Comparison of ENCODE assay signal across 1 cellular context in genomic region chr12:124745891-124746570, GRCh38.
TF ChIP-seq lines count a peak whose summit lies in the region.

No MANE protein-coding gene starts in this region.

TF ChIP-seq in HepG2, 621 proteins besides CTCF, POLR2A, EP300 and RAD21 (continued from another document and continues in another):
- TF ChIP-seq, protein P1, sequence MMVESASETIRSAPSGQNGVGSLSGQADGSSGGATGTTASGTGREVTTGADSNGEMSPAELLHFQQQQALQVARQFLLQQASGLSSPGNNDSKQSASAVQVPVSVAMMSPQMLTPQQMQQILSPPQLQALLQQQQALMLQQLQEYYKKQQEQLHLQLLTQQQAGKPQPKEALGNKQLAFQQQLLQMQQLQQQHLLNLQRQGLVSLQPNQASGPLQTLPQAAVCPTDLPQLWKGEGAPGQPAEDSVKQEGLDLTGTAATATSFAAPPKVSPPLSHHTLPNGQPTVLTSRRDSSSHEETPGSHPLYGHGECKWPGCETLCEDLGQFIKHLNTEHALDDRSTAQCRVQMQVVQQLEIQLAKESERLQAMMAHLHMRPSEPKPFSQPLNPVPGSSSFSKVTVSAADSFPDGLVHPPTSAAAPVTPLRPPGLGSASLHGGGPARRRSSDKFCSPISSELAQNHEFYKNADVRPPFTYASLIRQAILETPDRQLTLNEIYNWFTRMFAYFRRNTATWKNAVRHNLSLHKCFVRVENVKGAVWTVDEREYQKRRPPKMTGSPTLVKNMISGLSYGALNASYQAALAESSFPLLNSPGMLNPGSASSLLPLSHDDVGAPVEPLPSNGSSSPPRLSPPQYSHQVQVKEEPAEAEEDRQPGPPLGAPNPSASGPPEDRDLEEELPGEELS (CRISPR knock-in tag; IDR thresholded peaks at IDR 0.05) = peak; percentile 85
- no peak for TF ChIP-seq SMAD3 (CRISPR knock-in tag; IDR thresholded peaks at IDR 0.05)
- TF ChIP-seq U2AF2 (IDR thresholded peaks at IDR 0.05; ENCODE audit: low read depth, low read length) = no peak
- TF ChIP-seq, protein P2, sequence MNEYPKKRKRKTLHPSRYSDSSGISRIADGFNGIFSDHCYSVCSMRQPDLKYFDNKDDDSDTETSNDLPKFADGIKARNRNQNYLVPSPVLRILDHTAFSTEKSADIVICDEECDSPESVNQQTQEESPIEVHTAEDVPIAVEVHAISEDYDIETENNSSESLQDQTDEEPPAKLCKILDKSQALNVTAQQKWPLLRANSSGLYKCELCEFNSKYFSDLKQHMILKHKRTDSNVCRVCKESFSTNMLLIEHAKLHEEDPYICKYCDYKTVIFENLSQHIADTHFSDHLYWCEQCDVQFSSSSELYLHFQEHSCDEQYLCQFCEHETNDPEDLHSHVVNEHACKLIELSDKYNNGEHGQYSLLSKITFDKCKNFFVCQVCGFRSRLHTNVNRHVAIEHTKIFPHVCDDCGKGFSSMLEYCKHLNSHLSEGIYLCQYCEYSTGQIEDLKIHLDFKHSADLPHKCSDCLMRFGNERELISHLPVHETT (CRISPR knock-in tag; conservative IDR thresholded peaks at IDR 0.05) = no peak
- TF ChIP-seq ZNF263 (CRISPR knock-in tag; IDR thresholded peaks at IDR 0.05) = no peak
- no peak for TF ChIP-seq YEATS2 (CRISPR knock-in tag; IDR thresholded peaks at IDR 0.05; ENCODE audit: borderline replicate concordance)
- no peak for TF ChIP-seq SMYD3 (CRISPR knock-in tag; IDR thresholded peaks at IDR 0.05)
- TF ChIP-seq MXD4 (CRISPR knock-in tag; IDR thresholded peaks at IDR 0.05) = no peak
- no peak for TF ChIP-seq ZFAT (CRISPR knock-in tag; conservative IDR thresholded peaks at IDR 0.05)
- no peak for TF ChIP-seq ZNF605 (CRISPR knock-in tag; IDR thresholded peaks at IDR 0.05)
- no peak for TF ChIP-seq ZSCAN30 (CRISPR knock-in tag; IDR thresholded peaks at IDR 0.05)
- no peak for TF ChIP-seq HOXA5 (CRISPR knock-in tag; IDR thresholded peaks at IDR 0.05)
- no peak for TF ChIP-seq ZNF234 (CRISPR knock-in tag; conservative IDR thresholded peaks at IDR 0.05)
- no peak for TF ChIP-seq MLLT10 (CRISPR knock-in tag; IDR thresholded peaks at IDR 0.05)
- peak; percentile 77 for TF ChIP-seq ETV5 (CRISPR knock-in tag; IDR thresholded peaks at IDR 0.05; ENCODE audit: borderline replicate concordance)
- no peak for TF ChIP-seq NFIC (IDR thresholded peaks at IDR 0.05; ENCODE audit: low read length)
- TF ChIP-seq NR3C1 (CRISPR knock-in tag; IDR thresholded peaks at IDR 0.05) = no peak
- no peak for TF ChIP-seq ZNF260 (CRISPR knock-in tag; IDR thresholded peaks at IDR 0.05; ENCODE audit: borderline replicate concordance, low read depth)
- no peak for TF ChIP-seq ZMAT3 (CRISPR knock-in tag; conservative IDR thresholded peaks at IDR 0.05)
- no peak for TF ChIP-seq ZNF17 (CRISPR knock-in tag; IDR thresholded peaks at IDR 0.05)
- TF ChIP-seq HNRNPH1 (optimal IDR thresholded peaks at IDR 0.05; ENCODE audit: low read depth, low read length) = no peak
- no peak for TF ChIP-seq ARNT2 (CRISPR knock-in tag; IDR thresholded peaks at IDR 0.05; ENCODE audit: low read depth)
- no peak for TF ChIP-seq MEF2D (CRISPR knock-in tag; IDR thresholded peaks at IDR 0.05)
- TF ChIP-seq ZNF574 (CRISPR knock-in tag; IDR thresholded peaks at IDR 0.05) = peak; percentile 15; the same call in 1 of the 2 replicates
- peak; percentile 65; the same call in 1 of the 2 replicates for TF ChIP-seq ZMYM2 (CRISPR knock-in tag; IDR thresholded peaks at IDR 0.05)
- TF ChIP-seq ZNF121 (CRISPR knock-in tag; IDR thresholded peaks at IDR 0.05) = no peak
- TF ChIP-seq, protein P3, sequence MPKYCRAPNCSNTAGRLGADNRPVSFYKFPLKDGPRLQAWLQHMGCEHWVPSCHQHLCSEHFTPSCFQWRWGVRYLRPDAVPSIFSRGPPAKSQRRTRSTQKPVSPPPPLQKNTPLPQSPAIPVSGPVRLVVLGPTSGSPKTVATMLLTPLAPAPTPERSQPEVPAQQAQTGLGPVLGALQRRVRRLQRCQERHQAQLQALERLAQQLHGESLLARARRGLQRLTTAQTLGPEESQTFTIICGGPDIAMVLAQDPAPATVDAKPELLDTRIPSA (CRISPR knock-in tag; IDR thresholded peaks at IDR 0.05; ENCODE audit: borderline replicate concordance) = no peak
- TF ChIP-seq, protein P4, sequence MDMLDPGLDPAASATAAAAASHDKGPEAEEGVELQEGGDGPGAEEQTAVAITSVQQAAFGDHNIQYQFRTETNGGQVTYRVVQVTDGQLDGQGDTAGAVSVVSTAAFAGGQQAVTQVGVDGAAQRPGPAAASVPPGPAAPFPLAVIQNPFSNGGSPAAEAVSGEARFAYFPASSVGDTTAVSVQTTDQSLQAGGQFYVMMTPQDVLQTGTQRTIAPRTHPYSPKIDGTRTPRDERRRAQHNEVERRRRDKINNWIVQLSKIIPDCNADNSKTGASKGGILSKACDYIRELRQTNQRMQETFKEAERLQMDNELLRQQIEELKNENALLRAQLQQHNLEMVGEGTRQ (IDR thresholded peaks at IDR 0.05; ENCODE audit: low read depth, low read length) = peak; percentile 42; the same call in 1 of the 2 replicates
- TF ChIP-seq, protein P4 (CRISPR knock-in tag; IDR thresholded peaks at IDR 0.05; ENCODE audit: borderline replicate concordance) = peak; percentile 62; the same call in 1 of the 2 replicates
- no peak for TF ChIP-seq ZNF468 (CRISPR knock-in tag; IDR thresholded peaks at IDR 0.05)
- no peak for TF ChIP-seq FOXK1 (CRISPR knock-in tag; IDR thresholded peaks at IDR 0.05; ENCODE audit: borderline replicate concordance, low read depth)
- TF ChIP-seq ZNF326 (CRISPR knock-in tag; IDR thresholded peaks at IDR 0.05; ENCODE audit: borderline replicate concordance) = no peak
- no peak for TF ChIP-seq ATF4 (CRISPR knock-in tag; IDR thresholded peaks at IDR 0.05)
- 0 out of 2 replicates have a peak, but pooled peaks have one; percentile 5 for TF ChIP-seq ZC3H4 (CRISPR knock-in tag; IDR thresholded peaks at IDR 0.05; ENCODE audit: borderline replicate concordance)
- peak; percentile 96 for TF ChIP-seq HNRNPL (IDR thresholded peaks at IDR 0.05; ENCODE audit: low read depth, low read length)
- TF ChIP-seq IKZF1 (IDR thresholded peaks at IDR 0.05) = no peak
- no peak for TF ChIP-seq PHF8 (CRISPR knock-in tag; IDR thresholded peaks at IDR 0.05)
- no peak for TF ChIP-seq ZKSCAN5 (CRISPR knock-in tag; IDR thresholded peaks at IDR 0.05)
- TF ChIP-seq ESRRA (CRISPR knock-in tag; IDR thresholded peaks at IDR 0.05; ENCODE audit: low read depth) = 0 out of 2 replicates have a peak, but pooled peaks have one; percentile 31
- no peak for TF ChIP-seq CC2D1A (CRISPR knock-in tag; IDR thresholded peaks at IDR 0.05)
- TF ChIP-seq SIX1 (CRISPR knock-in tag; IDR thresholded peaks at IDR 0.05; ENCODE audit: borderline replicate concordance) = peak; percentile 78; the same call in 1 of the 2 replicates
- TF ChIP-seq PHF21A (CRISPR knock-in tag; IDR thresholded peaks at IDR 0.05) = peak; percentile 75
- no peak for TF ChIP-seq AKAP8 (CRISPR knock-in tag; IDR thresholded peaks at IDR 0.05)
- no peak for TF ChIP-seq ZSCAN12 (CRISPR knock-in tag; IDR thresholded peaks at IDR 0.05)
- TF ChIP-seq ZNF7 (CRISPR knock-in tag; IDR thresholded peaks at IDR 0.05) = no peak
- no peak for TF ChIP-seq ATM (IDR thresholded peaks at IDR 0.05; ENCODE audit: borderline replicate concordance)
- TF ChIP-seq, protein P5, sequence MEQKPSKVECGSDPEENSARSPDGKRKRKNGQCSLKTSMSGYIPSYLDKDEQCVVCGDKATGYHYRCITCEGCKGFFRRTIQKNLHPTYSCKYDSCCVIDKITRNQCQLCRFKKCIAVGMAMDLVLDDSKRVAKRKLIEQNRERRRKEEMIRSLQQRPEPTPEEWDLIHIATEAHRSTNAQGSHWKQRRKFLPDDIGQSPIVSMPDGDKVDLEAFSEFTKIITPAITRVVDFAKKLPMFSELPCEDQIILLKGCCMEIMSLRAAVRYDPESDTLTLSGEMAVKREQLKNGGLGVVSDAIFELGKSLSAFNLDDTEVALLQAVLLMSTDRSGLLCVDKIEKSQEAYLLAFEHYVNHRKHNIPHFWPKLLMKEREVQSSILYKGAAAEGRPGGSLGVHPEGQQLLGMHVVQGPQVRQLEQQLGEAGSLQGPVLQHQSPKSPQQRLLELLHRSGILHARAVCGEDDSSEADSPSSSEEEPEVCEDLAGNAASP (CRISPR knock-in tag; IDR thresholded peaks at IDR 0.05; ENCODE audit: borderline replicate concordance) = peak; percentile 16; the same call in 1 of the 2 replicates
- TF ChIP-seq ZNF547 (CRISPR knock-in tag; IDR thresholded peaks at IDR 0.05) = 0 out of 2 replicates have a peak, but pooled peaks have one; percentile 33
- no peak; the same call in 1 of the 2 replicates for TF ChIP-seq CHD4 (IDR thresholded peaks at IDR 0.05; ENCODE audit: borderline replicate concordance, low read length)
- TF ChIP-seq ARID2 (CRISPR knock-in tag; IDR thresholded peaks at IDR 0.05; ENCODE audit: borderline replicate concordance) = peak; percentile 33; the same call in 1 of the 2 replicates
- 0 out of 4 replicates have a peak, but pooled peaks of 1 of the 2 experiments have one; percentile 20 for TF ChIP-seq HMGXB4 (CRISPR knock-in tag; IDR thresholded peaks at IDR 0.05; ENCODE audit: borderline replicate concordance in 1 of 2, low read depth in 1 of 2)
- TF ChIP-seq GABPA (IDR thresholded peaks at IDR 0.05; ENCODE audit: low read depth, low read length) = no peak
- TF ChIP-seq GABPA (CRISPR knock-in tag; IDR thresholded peaks at IDR 0.05; ENCODE audit: low read depth) = no peak
- TF ChIP-seq, protein P6, sequence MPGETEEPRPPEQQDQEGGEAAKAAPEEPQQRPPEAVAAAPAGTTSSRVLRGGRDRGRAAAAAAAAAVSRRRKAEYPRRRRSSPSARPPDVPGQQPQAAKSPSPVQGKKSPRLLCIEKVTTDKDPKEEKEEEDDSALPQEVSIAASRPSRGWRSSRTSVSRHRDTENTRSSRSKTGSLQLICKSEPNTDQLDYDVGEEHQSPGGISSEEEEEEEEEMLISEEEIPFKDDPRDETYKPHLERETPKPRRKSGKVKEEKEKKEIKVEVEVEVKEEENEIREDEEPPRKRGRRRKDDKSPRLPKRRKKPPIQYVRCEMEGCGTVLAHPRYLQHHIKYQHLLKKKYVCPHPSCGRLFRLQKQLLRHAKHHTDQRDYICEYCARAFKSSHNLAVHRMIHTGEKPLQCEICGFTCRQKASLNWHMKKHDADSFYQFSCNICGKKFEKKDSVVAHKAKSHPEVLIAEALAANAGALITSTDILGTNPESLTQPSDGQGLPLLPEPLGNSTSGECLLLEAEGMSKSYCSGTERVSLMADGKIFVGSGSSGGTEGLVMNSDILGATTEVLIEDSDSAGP (CRISPR knock-in tag; IDR thresholded peaks at IDR 0.05; ENCODE audit: borderline replicate concordance) = peak; percentile 38; the same call in 1 of the 2 replicates
- TF ChIP-seq SMC3 (IDR thresholded peaks at IDR 0.05; ENCODE audit: low read length) = no peak
